26 cellular contexts compared by ENCODE assay signal in genomic region chr4:165740911-165741310, GRCh38.
"Had no signal": no experiment of that assay in that cellular context is flagged by ENCODE, and none has a peak within 500 bp of the region (broad histone marks: within the 10 kb centered on the region; RNA-seq: fewer than 3 reads in every experiment).

No MANE protein-coding gene starts in this region.

- H3K4me3 ChIP-seq: lung, right atrium auricular region, smooth muscle cell, stomach had no signal

- DNase-seq: activated CD4-positive, alpha-beta T cell treated with anti-CD3 and anti-CD28 coated beads, Interleukin-2, amount 50 U/mL, for 1 hour; activated CD8-positive, alpha-beta memory T cell treated with anti-CD3 and anti-CD28 coated beads for 24 hours; activated CD8-positive, alpha-beta memory T cell treated with anti-CD3 and anti-CD28 coated beads, Interleukin-2, amount 50 U/mL, for 48 hours; activated effector memory CD4-positive, alpha-beta T cell treated with anti-CD3 and anti-CD28 coated beads, Interleukin-2, amount 50 U/mL, for 16 hours; activated naive CD4-positive, alpha-beta T cell treated with anti-CD3 and anti-CD28 coated beads, Interleukin-2, amount 50 U/mL, for 16 hours; activated T-cell treated with anti-CD3 and anti-CD28 coated beads, Interleukin-2, amount 50 U/mL, for 72 hours; aorta; brain microvascular endothelial cell; cerebellar nuclear complex; effector memory CD8-positive, alpha-beta T cell; foreskin keratinocyte; glutamatergic neuron; hippocampal formation; midbrain; stimulated activated CD4-positive, alpha-beta T cell treated with anti-CD3 and anti-CD28 coated beads, Interleukin-4, amount 100 ng/mL, for 1 hour; stomach had no signal

- H3K27me3 Mint-ChIP-seq: dendritic cell treated with granulocyte-macrophage colony-stimulating factor and Interleukin-4, amounts not matched to agents 40 ng/mL and 50 ng/mL, for 4 days; effector memory CD8-positive, alpha-beta T cell; type B pancreatic cell had no signal

- H3K36me3 ChIP-seq: brain microvascular endothelial cell, right atrium auricular region, stomach had no signal

- H3K4me1 ChIP-seq: right atrium auricular region, stomach had no signal

- ATAC-seq: activated CD4-positive, CD25-positive, alpha-beta regulatory T cell treated with anti-CD3 and anti-CD28 coated beads, Interleukin-2, amount 50 U/mL, for 24 hours; activated T-cell treated with anti-CD3 and anti-CD28 coated beads, Interleukin-2, amount 50 U/mL, for 72 hours; effector memory CD8-positive, alpha-beta T cell; foreskin keratinocyte; left lobe of liver; stimulated activated effector memory CD8-positive, alpha-beta T cell treated with anti-CD3 and anti-CD28 coated beads, Interleukin-12 subunit alpha, Interleukin-12 subunit beta, amount 100 ng/mL, for 72 hours had no signal

- H3K27me3 ChIP-seq: brain microvascular endothelial cell, foreskin keratinocyte, right atrium auricular region, stomach had no signal

- H3K36me3 Mint-ChIP-seq: stimulated activated effector memory CD8-positive, alpha-beta T cell treated with anti-CD3 and anti-CD28 coated beads, Interleukin-12 subunit alpha, Interleukin-12 subunit beta, amount 100 ng/mL, for 72 hours; type B pancreatic cell had no signal

- H3K9me3 ChIP-seq: right atrium auricular region, stomach had no signal

- H3K27ac ChIP-seq: brain microvascular endothelial cell, foreskin keratinocyte, right atrium auricular region, stomach had no signal

- H3K4me3 Mint-ChIP-seq: activated T-cell treated with anti-CD3 and anti-CD28 coated beads, Interleukin-2, amount 50 U/mL, for 72 hours; dendritic cell treated with granulocyte-macrophage colony-stimulating factor and Interleukin-4, amounts not matched to agents 40 ng/mL and 50 ng/mL, for 4 days; effector memory CD8-positive, alpha-beta T cell; nephron; stimulated activated effector memory CD8-positive, alpha-beta T cell treated with anti-CD3 and anti-CD28 coated beads, Interleukin-12 subunit alpha, Interleukin-12 subunit beta, amount 100 ng/mL, for 72 hours; T-helper 1 cell treated with Interleukin-12 subunit alpha and Interleukin-12 subunit beta and Interleukin-4 antibody, amounts not matched to agents 30 μg/mL and 1 μg/mL, for 36 hours; type B pancreatic cell had no signal

- H3K4me1 Mint-ChIP-seq: nephron; stimulated activated effector memory CD8-positive, alpha-beta T cell treated with anti-CD3 and anti-CD28 coated beads, Interleukin-12 subunit alpha, Interleukin-12 subunit beta, amount 100 ng/mL, for 72 hours had no signal

- H3K9me3 Mint-ChIP-seq: nephron; T-helper 1 cell treated with Interleukin-12 subunit alpha and Interleukin-12 subunit beta and Interleukin-4 antibody, amounts not matched to agents 30 μg/mL and 1 μg/mL, for 36 hours had no signal

- H3K27ac Mint-ChIP-seq: activated T-cell treated with anti-CD3 and anti-CD28 coated beads, Interleukin-2, amount 50 U/mL, for 72 hours; dendritic cell treated with granulocyte-macrophage colony-stimulating factor and Interleukin-4, amounts not matched to agents 40 ng/mL and 50 ng/mL, for 4 days; effector memory CD8-positive, alpha-beta T cell; nephron; stimulated activated effector memory CD8-positive, alpha-beta T cell treated with anti-CD3 and anti-CD28 coated beads, Interleukin-12 subunit alpha, Interleukin-12 subunit beta, amount 100 ng/mL, for 72 hours; T-helper 1 cell treated with Interleukin-12 subunit alpha and Interleukin-12 subunit beta and Interleukin-4 antibody, amounts not matched to agents 30 μg/mL and 1 μg/mL, for 36 hours; type B pancreatic cell had no signal
